Comparison of ENCODE assay signal across 16 cellular contexts in genomic region chr3:150538324-150539208, GRCh38. TPM values are rescaled to one million over a fixed set of nuclear protein-coding genes. Genes with fewer than 3 reads are reported as not detected.
DNase-seq lines count a peak whose midpoint lies in the region; ATAC-seq and TF ChIP-seq lines count a peak whose summit lies in the region.
"Had no signal": no experiment of that assay in that cellular context is flagged by ENCODE, and none has a peak within 500 bp of the region (broad histone marks: within the 10 kb centered on the region; RNA-seq: fewer than 3 reads in every experiment).

No MANE protein-coding gene starts in this region.

- peaks cover 1 to 22% of the 10 kb centered on the region in 2 donors for H3K36me3 Mint-ChIP-seq in activated T-cell treated with anti-CD3 and anti-CD28 coated beads, Interleukin-2, amount 50 U/mL, for 72 hours (ENCODE audit: insufficient read depth in 2 of 2)
- H3K36me3 Mint-ChIP-seq in activated T-cell treated with anti-CD3 and anti-CD28 coated beads, Interleukin-2, amount 50 U/mL, for 4 hours (ENCODE audit: insufficient read depth): peaks cover 12% of the 10 kb centered on the region

- H3K9me3 Mint-ChIP-seq in activated T-cell treated with anti-CD3 and anti-CD28 coated beads, Interleukin-2, amount 50 U/mL, for 72 hours: no peaks in the 10 kb centered on the region
- H3K9me3 Mint-ChIP-seq in activated T-cell treated with anti-CD3 and anti-CD28 coated beads, Interleukin-2, amount 50 U/mL, for 4 hours: no peaks in the 10 kb centered on the region
- H3K9me3 Mint-ChIP-seq: T-helper 2 cell treated with Interferon-gamma antibody and Interleukin-4, amounts not matched to agents 5 μg/mL and 100 μg/mL, for 36 hours had no signal

- no peaks in the 10 kb centered on the region for H3K27me3 Mint-ChIP-seq in activated T-cell treated with anti-CD3 and anti-CD28 coated beads, Interleukin-2, amount 50 U/mL, for 72 hours (ENCODE audit: low read depth)
- H3K27me3 Mint-ChIP-seq in activated T-cell treated with anti-CD3 and anti-CD28 coated beads, Interleukin-2, amount 50 U/mL, for 4 hours (ENCODE audit: low read depth): no peaks in the 10 kb centered on the region
- H3K27me3 Mint-ChIP-seq: progenitor cell of endocrine pancreas had no signal

- no peak overlapping the region for H3K27ac Mint-ChIP-seq in activated T-cell treated with anti-CD3 and anti-CD28 coated beads, Interleukin-2, amount 50 U/mL, for 72 hours
- H3K27ac Mint-ChIP-seq: progenitor cell of endocrine pancreas; T-helper 2 cell treated with Interferon-gamma antibody and Interleukin-4, amounts not matched to agents 5 μg/mL and 100 μg/mL, for 36 hours had no signal

- TF ChIP-seq CTCF in LNCaP clone FGC (IDR thresholded peaks at IDR 0.05; ENCODE audit: control insufficient read depth, extremely low read depth, insufficient read depth): no peak
- no peak for TF ChIP-seq CTCF in stomach (IDR thresholded peaks at IDR 0.05)
- no peak for TF ChIP-seq CTCF in WERI-Rb-1 (IDR thresholded peaks at IDR 0.05; ENCODE audit: low read depth, low read length)

- H3K4me1 Mint-ChIP-seq in activated T-cell treated with anti-CD3 and anti-CD28 coated beads, Interleukin-2, amount 50 U/mL, for 72 hours (ENCODE audit: low read depth): peaks cover 26% of the 10 kb centered on the region
- peaks cover 19% of the 10 kb centered on the region for H3K4me1 Mint-ChIP-seq in activated T-cell treated with anti-CD3 and anti-CD28 coated beads, Interleukin-2, amount 50 U/mL, for 4 hours (ENCODE audit: low read depth)

- H3K27me3 ChIP-seq in stomach (no peaks in the 10 kb centered on the region), WERI-Rb-1 (ENCODE audit: insufficient read depth, low read depth, severe bottlenecking) (no peaks in the 10 kb centered on the region)
- H3K27me3 ChIP-seq: heart right ventricle, SJSA1, thyroid gland had no signal

- H3K36me3 ChIP-seq in stomach: peaks cover 3 to 23% (median 19%) of the 10 kb centered on the region in 4 donors
- H3K36me3 ChIP-seq in WERI-Rb-1: peaks cover 13% of the 10 kb centered on the region

- H3K27ac ChIP-seq in stomach: peak overlapping the region; percentile 52 to 77 (median 71)
- H3K27ac ChIP-seq in WERI-Rb-1: no peak overlapping the region
- H3K27ac ChIP-seq: heart right ventricle, SJSA1, thyroid gland had no signal

- peak overlapping the region; percentile 27 for H3K4me3 ChIP-seq in LNCaP clone FGC (ENCODE audit: low read depth, low read length)
- H3K4me3 ChIP-seq in stomach: no peak overlapping the region
- H3K4me3 ChIP-seq in WERI-Rb-1 (ENCODE audit: low read depth, low read length): no peak overlapping the region
- H3K4me3 ChIP-seq: heart right ventricle, SJSA1, thyroid gland had no signal

- H3K4me1 ChIP-seq in stomach: peaks cover 13 to 63% (median 39%) of the 10 kb centered on the region in 4 donors
- H3K4me1 ChIP-seq: SJSA1 had no signal

- intact Hi-C loops in left colon (cut with DNase I, micrococcal nuclease): no loop called here
- intact Hi-C loops in stomach (cut with DNase I; ENCODE audit: low total_unique reads): loop anchor here (10.0 kb wide), 1 partner anchor 176 kb away; no protein-coding TSS in a partner anchor

- no peak for DNase-seq in activated T-cell treated with anti-CD3 and anti-CD28 coated beads, Interleukin-2, amount 50 U/mL, for 72 hours
- DNase-seq in activated T-cell treated with anti-CD3 and anti-CD28 coated beads, Interleukin-2, amount 50 U/mL, for 4 hours: no peak
- DNase-seq in LNCaP clone FGC (ENCODE audit: low read depth) (peak; percentile 97), left colon (no peak), stomach (no peak), WERI-Rb-1 (no peak), AG08395 (ENCODE audit: low spot score) (no peak)
- DNase-seq: effector CD8-positive, alpha-beta T cell; heart right ventricle; KBM-7; NCI-H2081; thyroid gland had no signal

- no peak for TF ChIP-seq EP300 in stomach (IDR thresholded peaks at IDR 0.05)

- TF ChIP-seq POLR2A in stomach (IDR thresholded peaks at IDR 0.05): no peak

- no peak overlapping the region for H3K4me3 Mint-ChIP-seq in activated T-cell treated with anti-CD3 and anti-CD28 coated beads, Interleukin-2, amount 50 U/mL, for 72 hours
- no peak overlapping the region for H3K4me3 Mint-ChIP-seq in activated T-cell treated with anti-CD3 and anti-CD28 coated beads, Interleukin-2, amount 50 U/mL, for 4 hours
- H3K4me3 Mint-ChIP-seq: T-helper 2 cell treated with Interferon-gamma antibody and Interleukin-4, amounts not matched to agents 5 μg/mL and 100 μg/mL, for 36 hours had no signal

- H3K9me3 ChIP-seq in stomach (no peaks in the 10 kb centered on the region), WERI-Rb-1 (ENCODE audit: severe bottlenecking) (no peaks in the 10 kb centered on the region)
- H3K9me3 ChIP-seq: heart right ventricle, SJSA1, thyroid gland had no signal

- ATAC-seq in activated T-cell treated with anti-CD3 and anti-CD28 coated beads, Interleukin-2, amount 50 U/mL, for 72 hours (replicated peaks in 1 of 2): peak; percentile 14 to 30
- no peak for ATAC-seq in activated T-cell treated with anti-CD3 and anti-CD28 coated beads, Interleukin-2, amount 50 U/mL, for 4 hours
- peak; percentile 55 for ATAC-seq in left colon
- no peak for ATAC-seq in HG02588 (IDR thresholded peaks at IDR 0.05; ENCODE audit: unreplicated experiment)

- 30 to 57% (median 47%) methylated on average over 10 of the region's 10 CpGs for WGBS in stomach, 5 donors

RNA-seq across cellular contexts. Expression of gene SERP1, which starts 7.7 kb away (rescaled TPM):
- 100 to 1,000 TPM; 123 to 148 TPM for total RNA-seq in activated T-cell treated with anti-CD3 and anti-CD28 coated beads, Interleukin-2, amount 50 U/mL, for 72 hours
- total RNA-seq in activated T-cell treated with anti-CD3 and anti-CD28 coated beads, Interleukin-2, amount 50 U/mL, for 4 hours: 100 to 1,000 TPM; 161 to 166 (median 165) TPM
- total RNA-seq in left colon (100 to 1,000 TPM in 1 of 2 donors, 10 to 100 TPM in 1; 85.0 to 104 TPM), stomach (100 to 1,000 TPM in 4 of 5 donors, 10 to 100 TPM in 1; 96.9 to 446 (median 163) TPM)
- polyA plus RNA-seq in stomach: 100 to 1,000 TPM in 1 of 3 donors, 10 to 100 TPM in 2; 93.5 to 225 (median 99.6) TPM

RNA-seq across cellular contexts. Expression of gene EIF2A, which starts 8.0 kb away (rescaled TPM):
- 100 to 1,000 TPM; 131 to 149 TPM for total RNA-seq in activated T-cell treated with anti-CD3 and anti-CD28 coated beads, Interleukin-2, amount 50 U/mL, for 72 hours
- total RNA-seq in activated T-cell treated with anti-CD3 and anti-CD28 coated beads, Interleukin-2, amount 50 U/mL, for 4 hours: 100 to 1,000 TPM; 163 to 180 (median 163) TPM
- 10 to 100 TPM; 56.7 to 72.2 TPM for total RNA-seq in left colon
- total RNA-seq in stomach: 100 to 1,000 TPM in 3 of 5 donors, 10 to 100 TPM in 2; 21.4 to 690 (median 203) TPM
- 100 to 1,000 TPM in 1 of 3 donors, 10 to 100 TPM in 2; 73.8 to 169 (median 79.2) TPM for polyA plus RNA-seq in stomach

Comparison
In these comparisons a context has a peak if more than half of its experiments do, and no peak if none do; other contexts are left out.
1. ATAC-seq: peak in activated T-cell treated with anti-CD3 and anti-CD28 coated beads, Interleukin-2, amount 50 U/mL, for 72 hours (2 of 2) and left colon (single experiment); none in activated T-cell treated with anti-CD3 and anti-CD28 coated beads, Interleukin-2, amount 50 U/mL, for 4 hours (0 of 2) and HG02588 (single experiment).